ENCODE assay signal across 8 cellular contexts in genomic region chr5:55344392-55344992, GRCh38. TPM values are rescaled to one million over a fixed set of nuclear protein-coding genes. Genes with fewer than 3 reads are reported as not detected.
A peak's percentile ranks its signal among the peaks of the same experiment; 100 is the strongest.
DNase-seq lines count a peak whose midpoint lies in the region; ATAC-seq, FAIRE-seq and TF ChIP-seq lines count a peak whose summit lies in the region.

No MANE protein-coding gene starts in this region.

- peak; percentile 95 for FAIRE-seq in pancreas (lab: Jason Lieb, UNC)

- peak overlapping the region; percentile 70 for H3K27ac Mint-ChIP-seq in activated T-helper 17 cell treated with anti-CD3 and anti-CD28 coated beads, Interleukin-2, amount 50 U/mL, for 72 hours

- ATAC-seq in activated T-helper 17 cell treated with anti-CD3 and anti-CD28 coated beads, Interleukin-2, amount 50 U/mL, for 72 hours (replicated peaks), result no peak
- ATAC-seq in pancreas (peak; percentile 83 to 93 (median 88)), upper lobe of right lung (peak; percentile 64), HG02763 (IDR thresholded peaks at IDR 0.05; ENCODE audit: unreplicated experiment) (no peak)

- WGBS in pancreas, 2 donors, result 15 to 16% methylated on average over 2 of the region's 2 CpGs

- intact Hi-C loops in A673 (cut with micrococcal nuclease; ENCODE audit: unreplicated experiment), result loop anchor here (5.0 kb wide), 1 partner anchor 348 kb away; no protein-coding TSS in a partner anchor
- intact Hi-C loops in pancreas (cut with DNase I), result no loop called here
- intact Hi-C loops in upper lobe of right lung (cut with DNase I), result no loop called here

- H3K27me3 ChIP-seq in A673 (replicated peaks; ENCODE audit: insufficient read depth, low read depth, low read length, poor library complexity) (no peaks in the 10 kb centered on the region), Peyer's patch (no peaks in the 10 kb centered on the region), pancreas (no peaks in the 10 kb centered on the region), upper lobe of right lung (no peaks in the 10 kb centered on the region)

- H3K27me3 Mint-ChIP-seq in activated T-helper 17 cell treated with anti-CD3 and anti-CD28 coated beads, Interleukin-2, amount 50 U/mL, for 72 hours, result no peaks in the 10 kb centered on the region

- no peaks in the 10 kb centered on the region for H3K9me3 ChIP-seq in A673 (ENCODE audit: low read depth, low read length, poor library complexity, severe bottlenecking)
- H3K9me3 ChIP-seq in Peyer's patch, result no peaks in the 10 kb centered on the region
- H3K9me3 ChIP-seq in pancreas, result no peaks in the 10 kb centered on the region
- H3K9me3 ChIP-seq in upper lobe of right lung, result no peaks in the 10 kb centered on the region

- no peak overlapping the region for H3K4me3 Mint-ChIP-seq in activated T-helper 17 cell treated with anti-CD3 and anti-CD28 coated beads, Interleukin-2, amount 50 U/mL, for 72 hours

- no peak overlapping the region for H3K4me3 ChIP-seq in A673 (ENCODE audit: low read depth, low read length, poor library complexity, severe bottlenecking)
- no peak overlapping the region for H3K4me3 ChIP-seq in GM12865 (ENCODE audit: low read depth, low read length)
- no peak overlapping the region for H3K4me3 ChIP-seq in Peyer's patch
- no peak overlapping the region for H3K4me3 ChIP-seq in fibroblast of villous mesenchyme (ENCODE audit: low read depth, low read length)
- H3K4me3 ChIP-seq in pancreas, result no peak overlapping the region
- H3K4me3 ChIP-seq in upper lobe of right lung, result no peak overlapping the region

- peaks cover 97% of the 10 kb centered on the region for H3K36me3 Mint-ChIP-seq in activated T-helper 17 cell treated with anti-CD3 and anti-CD28 coated beads, Interleukin-2, amount 50 U/mL, for 72 hours (ENCODE audit: low read depth)

- TF ChIP-seq POLR2A in Peyer's patch (IDR thresholded peaks at IDR 0.05), result no peak

- H3K36me3 ChIP-seq in A673 (ENCODE audit: insufficient read depth, low read length, poor library complexity, severe bottlenecking) (peaks cover 55% of the 10 kb centered on the region), Peyer's patch (peaks cover 0 to 52% (median 0%) of the 10 kb centered on the region in 3 donors), pancreas (peaks cover under 1 to 16% (median 8%) of the 10 kb centered on the region in 3 donors), upper lobe of right lung (peaks cover 69% of the 10 kb centered on the region)

- no peak overlapping the region for H3K27ac ChIP-seq in A673 (ENCODE audit: low read depth, low read length, poor library complexity, severe bottlenecking)
- H3K27ac ChIP-seq in Peyer's patch, result no peak overlapping the region
- no peak overlapping the region for H3K27ac ChIP-seq in pancreas
- no peak overlapping the region for H3K27ac ChIP-seq in upper lobe of right lung

- CTCF ChIA-PET in A673 (lab: Charles Lee), result no interaction called here

- DNase-seq in A673 (ENCODE audit: low spot score) (peak; percentile 57), GM12865 (ENCODE audit: low read depth) (peak; percentile 72), Peyer's patch (peak in 2 of 3 donors; percentile 70 to 87), fibroblast of villous mesenchyme (ENCODE audit: low read depth) (peak; percentile 81), pancreas (peak in 3 of 6 donors; percentile 33 to 64 (median 38)), upper lobe of right lung (no peak)

- peaks cover 5% of the 10 kb centered on the region for H3K4me1 ChIP-seq in A673 (ENCODE audit: insufficient read depth, low read length, poor library complexity, severe bottlenecking)
- no peaks in the 10 kb centered on the region for H3K4me1 ChIP-seq in Peyer's patch
- peaks cover 0 to 24% (median 16%) of the 10 kb centered on the region in 3 donors for H3K4me1 ChIP-seq in pancreas
- H3K4me1 ChIP-seq in upper lobe of right lung, result no peaks in the 10 kb centered on the region

- H3K4me1 Mint-ChIP-seq in activated T-helper 17 cell treated with anti-CD3 and anti-CD28 coated beads, Interleukin-2, amount 50 U/mL, for 72 hours, result peaks cover 4% of the 10 kb centered on the region

- peak; percentile 88 for TF ChIP-seq CTCF in A673 (conservative IDR thresholded peaks at IDR 0.05; ENCODE audit: low read depth, low read length)
- TF ChIP-seq CTCF in GM12865 (IDR thresholded peaks at IDR 0.05; ENCODE audit: insufficient read depth, low read depth, low read length, missing control alignments), result peak; percentile 71
- TF ChIP-seq CTCF in Peyer's patch (IDR thresholded peaks at IDR 0.05), result peak; percentile 52 to 93 (median 90)
- TF ChIP-seq CTCF in fibroblast of villous mesenchyme (IDR thresholded peaks at IDR 0.05; ENCODE audit: insufficient read depth, low read depth, low read length), result peak; percentile 86
- TF ChIP-seq CTCF in pancreas (IDR thresholded peaks at IDR 0.05), result peak; percentile 56 to 80 (median 66)
- peak; percentile 91 for TF ChIP-seq CTCF in upper lobe of right lung (IDR thresholded peaks at IDR 0.05)

- no peaks in the 10 kb centered on the region for H3K9me3 Mint-ChIP-seq in activated T-helper 17 cell treated with anti-CD3 and anti-CD28 coated beads, Interleukin-2, amount 50 U/mL, for 72 hours

- no TSS peak for BruUV-seq in A673 (replicated peaks; lab: Mats Ljungman, UMichigan)

- POLR2A ChIA-PET in A673 (lab: Charles Lee; ENCODE audit: low non-redundant PET), result no interaction called here

RNA-seq across cellular contexts. Expression of gene MTREX, which starts 36.7 kb away (rescaled TPM):
- total RNA-seq in A673 (2021) (135 and 139 TPM in 2 replicates), Peyer's patch (100 to 1,000 TPM in 1 of 4 donors, 10 to 100 TPM in 3; 57.2 to 124 (median 61.5) TPM), fibroblast of villous mesenchyme (72.8 and 108 TPM in 2 replicates), pancreas (10 to 100 TPM; 24.7 to 36.0 (median 33.9) TPM), upper lobe of right lung (67.6 TPM)
- total RNA-seq in activated T-helper 17 cell treated with anti-CD3 and anti-CD28 coated beads, Interleukin-2, amount 50 U/mL, for 72 hours, result 10 to 100 TPM; 74.1 to 88.5 TPM
- polyA plus RNA-seq in pancreas, result 10 to 100 TPM; 13.1 to 15.3 TPM

RNA-seq across cellular contexts. Expression of gene DHX29, which starts 37.0 kb away (rescaled TPM):
- total RNA-seq in A673 (2021) (28.6 and 30.3 TPM in 2 replicates), Peyer's patch (10 to 100 TPM; 16.0 to 26.4 (median 20.9) TPM), fibroblast of villous mesenchyme (36.1 and 43.6 TPM in 2 replicates), pancreas (10 to 100 TPM in 5 of 6 donors, 1 to 10 TPM in 1; 9.2 to 13.7 (median 11.4) TPM), upper lobe of right lung (20.7 TPM)
- total RNA-seq in activated T-helper 17 cell treated with anti-CD3 and anti-CD28 coated beads, Interleukin-2, amount 50 U/mL, for 72 hours, result 10 to 100 TPM in 1 of 2 donors, 1 to 10 TPM in 1; 9.0 to 16.8 TPM
- polyA plus RNA-seq in pancreas, result 1 to 10 TPM; 4.2 to 8.8 TPM

Comparison
In these comparisons a context has a peak if more than half of its experiments do, and no peak if none do; other contexts are left out.
1. ATAC-seq: peak in pancreas (4 of 4) and upper lobe of right lung (single experiment); none in activated T-helper 17 cell treated with anti-CD3 and anti-CD28 coated beads, Interleukin-2, amount 50 U/mL, for 72 hours (single experiment) and HG02763 (single experiment).
2. Peak in every context shown above with its lines, with median percentiles within 50 percentile points of each other: CTCF ChIP-seq.